Comparison of ENCODE assay signal across 24 cellular contexts in genomic region chr12:54523637-54524036, GRCh38. TPM values are rescaled to one million over a fixed set of nuclear protein-coding genes. Genes with fewer than 3 reads are reported as not detected.
"Had no signal": no experiment of that assay in that cellular context is flagged by ENCODE, and none has a peak within 500 bp of the region (broad histone marks: within the 10 kb centered on the region; RNA-seq: fewer than 3 reads in every experiment).

No MANE protein-coding gene starts in this region.

- H3K4me2 ChIP-seq: smooth muscle cell had no signal

- H3K36me3 ChIP-seq: SJCRH30, WERI-Rb-1 had no signal

- H3K4me3 Mint-ChIP-seq: brain, memory B cell, T-cell had no signal

- H3K4me3 ChIP-seq: sigmoid colon, SJCRH30, smooth muscle cell, upper lobe of left lung had no signal

- DNase-seq: activated CD4-positive, CD25-positive, alpha-beta regulatory T cell treated with anti-CD3 and anti-CD28 coated beads, Interleukin-2, amount 50 U/mL, for 72 hours; activated CD8-positive, alpha-beta memory T cell treated with anti-CD3 and anti-CD28 coated beads for 24 hours; activated CD8-positive, alpha-beta memory T cell treated with anti-CD3 and anti-CD28 coated beads, Interleukin-2, amount 50 U/mL, for 4 hours; anterior cingulate cortex; caudate nucleus; dermis blood vessel endothelial cell; effector CD8-positive, alpha-beta T cell; hippocampal formation; left ventricle myocardium superior; retina; sigmoid colon; SJCRH30; stimulated activated CD4-positive, alpha-beta T cell treated with anti-CD3 and anti-CD28 coated beads, Interleukin-15, amount 100 ng/mL, for 24 hours; stimulated activated naive CD4-positive, alpha-beta T cell; T-cell; upper lobe of left lung; WERI-Rb-1 had no signal

- H3K27me3 ChIP-seq: sigmoid colon, upper lobe of left lung had no signal

- H3K36me3 Mint-ChIP-seq: brain had no signal

- H3K27ac Mint-ChIP-seq: brain, memory B cell, progenitor cell of endocrine pancreas had no signal

- H3K27me3 Mint-ChIP-seq: memory B cell; natural killer cell treated with Interleukin-12 subunit alpha and Interleukin-12 subunit beta and Interleukin-15 and Interleukin-18, amount 100 ng/mL, for 72 hours; T-cell had no signal

- H3K9me3 Mint-ChIP-seq: brain; memory B cell; natural killer cell treated with Interleukin-12 subunit alpha and Interleukin-12 subunit beta and Interleukin-15 and Interleukin-18, amount 100 ng/mL, for 72 hours; T-cell had no signal

- H3K9me3 ChIP-seq: sigmoid colon, SJCRH30, upper lobe of left lung had no signal

- ATAC-seq: left ventricle myocardium superior; natural killer cell treated with Interleukin-12 subunit alpha and Interleukin-12 subunit beta and Interleukin-15 and Interleukin-18, amount 100 ng/mL, for 72 hours; T-cell had no signal

- H3K4me1 ChIP-seq: sigmoid colon, SJCRH30, upper lobe of left lung had no signal

- H3K27ac ChIP-seq: sigmoid colon, SJCRH30, upper lobe of left lung, WERI-Rb-1 had no signal

RNA-seq across cellular contexts. Expression of gene PDE1B, which starts 25.8 kb away (rescaled TPM):
- total RNA-seq: dermis blood vessel endothelial cell, osteocyte, SJCRH30 had no signal
- polyA plus RNA-seq: smooth muscle cell had no signal

RNA-seq across cellular contexts. Expression of gene NCKAP1L, which starts 26.1 kb away (rescaled TPM):
- total RNA-seq: dermis blood vessel endothelial cell, osteocyte, progenitor cell of endocrine pancreas, smooth muscle cell had no signal
- polyA plus RNA-seq: smooth muscle cell had no signal

RNA-seq across cellular contexts. Expression of gene GTSF1, which starts 50.2 kb away (rescaled TPM):
- total RNA-seq: frontal cortex, left ventricle myocardium superior, osteocyte, progenitor cell of endocrine pancreas, sigmoid colon, SJCRH30, smooth muscle cell had no signal
- polyA plus RNA-seq: smooth muscle cell had no signal
